9 cellular contexts compared by ENCODE assay signal in the genomic region with DNA sequence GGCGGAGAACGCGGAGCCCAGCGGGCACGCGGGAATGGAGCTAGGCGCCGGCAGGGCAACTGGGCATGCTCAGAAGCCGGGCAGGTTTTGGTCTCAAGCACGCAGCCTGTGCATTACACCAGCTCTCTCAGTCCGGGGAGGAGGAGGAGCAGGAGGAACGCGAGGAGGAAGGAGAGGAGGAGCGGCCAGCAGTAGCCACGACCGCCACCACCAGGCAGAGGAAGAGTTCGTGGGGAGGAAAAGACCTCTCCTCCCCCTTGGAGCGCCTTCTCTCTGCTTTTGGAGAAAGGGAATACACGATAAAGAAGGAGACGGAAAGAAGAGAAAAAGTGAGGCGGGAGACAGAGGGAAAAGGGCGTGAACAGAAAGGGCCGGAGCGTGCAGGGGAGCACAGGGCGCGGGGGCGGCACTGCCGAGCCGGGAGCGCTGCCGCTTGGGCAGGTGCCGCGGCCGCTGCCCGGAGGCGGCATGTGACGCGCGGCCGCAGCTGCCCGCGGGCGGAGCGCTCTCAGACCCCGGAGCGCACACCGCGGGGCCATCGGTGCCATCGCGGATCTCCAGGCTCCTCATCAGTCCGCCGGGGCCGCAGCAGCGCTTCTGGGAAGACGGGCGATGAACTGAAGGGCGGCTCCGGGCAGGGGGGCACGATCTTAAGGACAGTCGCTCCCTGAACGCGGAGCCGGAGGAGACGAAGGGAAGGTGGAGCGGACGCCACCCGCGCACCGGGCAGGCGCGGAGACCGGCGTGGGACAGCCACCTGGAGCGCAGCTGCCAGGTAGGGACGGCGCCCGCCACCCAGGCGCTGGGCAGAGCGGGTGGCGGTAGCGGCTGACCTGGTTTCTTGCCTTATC. TPM values are rescaled to one million over a fixed set of nuclear protein-coding genes. Genes with fewer than 3 reads are reported as not detected.
A peak's percentile ranks its signal among the peaks of the same experiment; 100 is the strongest.
DNase-seq lines count a peak whose midpoint lies in the region; ATAC-seq, FAIRE-seq and TF ChIP-seq lines count a peak whose summit lies in the region.
"Had no signal": no experiment of that assay in that cellular context is flagged by ENCODE, and none has a peak within 500 bp of the region (broad histone marks: within the 10 kb centered on the region; RNA-seq: fewer than 3 reads in every experiment).

CHRM3 (plus strand) TSS at position 116 of the 851 bp plus-strand sequence. CDS start 520,884 bp downstream, outside the sequence.

- H3K27ac ChIP-seq in astrocyte (ENCODE audit: low read depth, low read length), result no peak within 1 kb of the TSS
- H3K27ac ChIP-seq in small intestine (ENCODE audit: low read depth in 1 of 2, low read length in 1 of 2), result peak within 1 kb of the TSS in 1 of 2 donors; percentile 77

- H3K27me3 ChIP-seq in astrocyte (ENCODE audit: insufficient read depth, low read length) (peaks cover 32% of the 10 kb centered on the region), small intestine (ENCODE audit: control insufficient read depth in 2 of 2, insufficient read depth in 2 of 2, low read length in 2 of 2) (peaks cover 0 to 10% of the 10 kb centered on the region in 2 donors)

- H3K9me3 ChIP-seq in ES-I3 (ENCODE audit: control insufficient read depth, insufficient read depth, low read length), result no peaks in the 10 kb centered on the region
- no peaks in the 10 kb centered on the region for H3K9me3 ChIP-seq in astrocyte (ENCODE audit: insufficient read depth, low read depth, low read length)
- no peaks in the 10 kb centered on the region for H3K9me3 ChIP-seq in small intestine (ENCODE audit: control insufficient read depth, low read depth)

- peaks cover 41% of the 10 kb centered on the region for H3K27me3 Mint-ChIP-seq in astrocyte (ENCODE audit: low read depth, unreplicated experiment)

- peak within 1 kb of the TSS; percentile 86 for H3K4me2 ChIP-seq in astrocyte (ENCODE audit: low read length)

- H3K27ac Mint-ChIP-seq in astrocyte (ENCODE audit: unreplicated experiment), result no peak within 1 kb of the TSS

- DNase-seq in NCI-H146 treated with DMSO at 0.1 percent for 48 hours (lab: John Stamatoyannopoulos, UW; ENCODE audit: unreplicated experiment), result peak; percentile 55
- DNase-seq in astrocyte (ENCODE audit: low read depth), result peak; percentile 64
- DNase-seq in iris pigment epithelial cell (ENCODE audit: low read depth), result peak; percentile 52
- DNase-seq in small intestine, result peak; percentile 90
- DNase-seq in T-helper 9 cell, result no peak
- no peak for DNase-seq in NK-92 (lab: John Stamatoyannopoulos, UW; ENCODE audit: unreplicated experiment)

- peak within 1 kb of the TSS; percentile 86 for H2AFZ ChIP-seq in astrocyte (ENCODE audit: low read depth, low read length)

- no peaks in the 10 kb centered on the region for H3K36me3 ChIP-seq in ES-I3 (ENCODE audit: insufficient read depth, low read length)
- H3K36me3 ChIP-seq in astrocyte (ENCODE audit: insufficient read depth, low read length), result no peaks in the 10 kb centered on the region
- no peaks in the 10 kb centered on the region for H3K36me3 ChIP-seq in small intestine (ENCODE audit: control insufficient read depth in 2 of 2, insufficient read depth in 2 of 2, low read length in 2 of 2)

- H3K36me3 Mint-ChIP-seq in astrocyte (ENCODE audit: low read depth, unreplicated experiment), result no peaks in the 10 kb centered on the region

- H3K4me3 ChIP-seq in astrocyte (ENCODE audit: insufficient read depth, low read depth, low read length) (peak within 1 kb of the TSS; percentile 49), small intestine (ENCODE audit: low read depth in 1 of 2, low read length in 2 of 2) (peak within 1 kb of the TSS; percentile 54 to 66)
- H3K4me3 ChIP-seq: K562 had no signal

- TF ChIP-seq CTCF in astrocyte (IDR thresholded peaks at IDR 0.05; ENCODE audit: insufficient read depth, low read depth, low read length), result no peak

- no peaks in the 10 kb centered on the region for H3K4me1 Mint-ChIP-seq in astrocyte (ENCODE audit: low read depth, unreplicated experiment)

- H3K79me2 ChIP-seq in astrocyte (ENCODE audit: insufficient read depth, low read length), result no peaks in the 10 kb centered on the region

- no peaks in the 10 kb centered on the region for H4K20me1 ChIP-seq in astrocyte (ENCODE audit: insufficient read depth, low read length)

- H3K9ac ChIP-seq in ES-I3 (ENCODE audit: low read depth, low read length) (peak within 1 kb of the TSS; percentile 67), astrocyte (ENCODE audit: low read length) (peak within 1 kb of the TSS; percentile 39)

- H3K4me1 ChIP-seq in ES-I3 (ENCODE audit: insufficient read depth, low read length) (no peaks in the 10 kb centered on the region), astrocyte (ENCODE audit: insufficient read depth, low read length) (peaks cover 9% of the 10 kb centered on the region), small intestine (ENCODE audit: control insufficient read depth in 2 of 2, insufficient read depth in 1 of 2, low read depth in 1 of 2, low read length in 1 of 2) (no peaks in the 10 kb centered on the region)

- no peaks in the 10 kb centered on the region for H3K9me3 Mint-ChIP-seq in astrocyte (ENCODE audit: unreplicated experiment)

- FAIRE-seq in astrocyte (lab: Jason Lieb, UNC) (no peak), small intestine (lab: Jason Lieb, UNC) (no peak)
- FAIRE-seq: K562 had no signal

- WGBS in small intestine, 3 donors, result 1 to 2% (median 1%) methylated on average over 61 to 82 of the region's 82 CpGs

- ATAC-seq in HG03045 (IDR thresholded peaks at IDR 0.05; ENCODE audit: unreplicated experiment), result no peak
- ATAC-seq: K562 had no signal

- H3K4me3 Mint-ChIP-seq in astrocyte (ENCODE audit: unreplicated experiment), result peak within 1 kb of the TSS; percentile 93

RNA-seq across cellular contexts. Expression of gene CHRM3, which starts in this region (rescaled TPM):
- total RNA-seq in astrocyte, result 1.1 and 1.7 TPM in 2 replicates
- 1 to 10 TPM in 1 of 3 donors, under 1 TPM in 2; 0.45 to 6.0 (median 0.54) TPM for polyA plus RNA-seq in small intestine

Comparison
In these comparisons a context has a peak if more than half of its experiments do, and no peak if none do; other contexts are left out.
1. DNase-seq: peak in NCI-H146 treated with DMSO at 0.1 percent for 48 hours (single experiment), astrocyte (single experiment), iris pigment epithelial cell (single experiment) and small intestine (single experiment); none in T-helper 9 cell (single experiment) and NK-92 (single experiment).